25 cellular contexts compared by ENCODE assay signal in the genomic region with DNA sequence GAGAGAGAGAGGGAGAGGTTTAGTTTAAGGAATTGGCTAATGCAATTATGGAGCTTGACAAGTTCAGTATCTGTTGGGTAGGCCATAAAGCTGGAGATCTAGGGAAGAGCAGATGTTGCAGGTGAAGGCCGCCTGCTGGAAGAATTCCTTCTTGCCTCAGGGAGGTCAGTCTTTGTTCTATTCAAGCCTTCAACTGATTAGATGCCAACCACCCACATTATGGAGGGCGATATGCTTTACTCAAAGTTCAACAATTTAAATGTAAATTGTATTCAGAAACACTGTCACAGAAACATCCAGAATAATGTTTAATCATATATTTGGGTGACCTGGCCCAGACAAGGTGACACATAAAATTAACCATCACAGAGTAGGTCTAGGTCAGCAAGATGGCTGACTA. TPM values are rescaled to one million over a fixed set of nuclear protein-coding genes. Genes with fewer than 3 reads are reported as not detected.
DNase-seq lines count a peak whose midpoint lies in the region; ATAC-seq, FAIRE-seq and TF ChIP-seq lines count a peak whose summit lies in the region.
"Had no signal": no experiment of that assay in that cellular context is flagged by ENCODE, and none has a peak within 500 bp of the region (broad histone marks: within the 10 kb centered on the region; RNA-seq: fewer than 3 reads in every experiment).

No MANE protein-coding gene starts in this region.

- no peaks in the 10 kb centered on the region for H3K9me1 ChIP-seq in K562 (ENCODE audit: control insufficient read depth, insufficient read depth, low read length)

- H3K9me2 ChIP-seq in hepatocyte (replicated peaks; ENCODE audit: insufficient read depth): no peaks in the 10 kb centered on the region

- H4K8ac ChIP-seq in trophoblast cell (ENCODE audit: low read depth, low read length): no peak overlapping the region

- no peak overlapping the region for H4K12ac ChIP-seq in trophoblast cell (ENCODE audit: low read depth, low read length)

- no peak overlapping the region for H3K23ac ChIP-seq in trophoblast cell (ENCODE audit: low read length)

- H3K4ac ChIP-seq in trophoblast cell (ENCODE audit: low read depth, low read length): no peak overlapping the region

- TF ChIP-seq EP300 in K562 (IDR thresholded peaks at IDR 0.05; ENCODE audit: low read length): no peak

- POLR2A ChIA-PET in HEK293 (lab: Yijun Ruan, JAX) (no interaction called here), K562 (lab: Yijun Ruan, JAX) (interaction anchor here (0.6 to 0.8 kb wide), 2 partner anchors 15 to 41 kb away, joined by 3 read pairs; no protein-coding TSS in a partner anchor)

- WGBS in K562 (ENCODE audit: insufficient coverage, low coverage, missing lambda C conversion rate): 61% methylated on average over 2 of the region's 2 CpGs
- WGBS in trophoblast cell (ENCODE audit: extremely low coverage, insufficient coverage, insufficient read length): no CpG with 5 or more reads among the region's 2 CpGs
- 93% methylated on average over 2 of the region's 2 CpGs for WGBS in hepatocyte (ENCODE audit: low lambda C conversion rate, missing lambda C conversion rate)

- no peak overlapping the region for H2AFZ ChIP-seq in K562 (ENCODE audit: low read depth, low read length)
- H2AFZ ChIP-seq in trophoblast cell (ENCODE audit: insufficient read depth, low read length, poor library complexity): peak overlapping the region; percentile 3
- H2AFZ ChIP-seq in hepatocyte: no peak overlapping the region

- peak overlapping the region; percentile 86 for H2BK120ac ChIP-seq in trophoblast cell (ENCODE audit: insufficient read depth, low read length, poor library complexity)

- TF ChIP-seq RAD21 in K562 (CRISPR knock-in tag; conservative IDR thresholded peaks at IDR 0.05 in 1 of 2, IDR thresholded peaks at IDR 0.05 in 1 of 2): no peak

- H3K4me1 ChIP-seq in HEK293 (ENCODE audit: control insufficient read depth, insufficient read depth, low read length) (no peaks in the 10 kb centered on the region), K562 (replicated peaks in 1 of 2; ENCODE audit: control insufficient read depth in 2 of 2, insufficient read depth in 2 of 2, low read length in 2 of 2) (no peaks in the 10 kb centered on the region), trophoblast cell (ENCODE audit: control insufficient read depth in 1 of 2, insufficient read depth in 2 of 2, low read length in 2 of 2) (peaks cover 7 to 12% of the 10 kb centered on the region in 2 experiments), hepatocyte (ENCODE audit: insufficient read depth) (no peaks in the 10 kb centered on the region)
- H3K4me1 ChIP-seq: A549 had no signal

- no peak overlapping the region for H2BK5ac ChIP-seq in trophoblast cell (ENCODE audit: low read depth, low read length, poor library complexity)

- H2BK12ac ChIP-seq in trophoblast cell (ENCODE audit: low read length): peak overlapping the region; percentile 84

- H3K9ac ChIP-seq in K562 (ENCODE audit: insufficient read depth in 1 of 2, low read depth in 2 of 2, low read length in 2 of 2) (no peak overlapping the region), trophoblast cell (ENCODE audit: low read length) (no peak overlapping the region)
- H3K9ac ChIP-seq: BLaER1 treated with 17β-estradiol and CSF1 and Interleukin-3, amounts not matched to agents 10 nM and 100 nM had no signal

- DNase-seq in NCI-H82 treated with DMSO at 0.1 percent for 48 hours (lab: John Stamatoyannopoulos, UW; ENCODE audit: unreplicated experiment) (peak; percentile 40), K562 (ENCODE audit: extremely low read depth in 1 of 4, low spot score in 3 of 4) (no peak), trophoblast cell (peak in 1 of 2 donors; percentile 22), hepatic stellate cell (ENCODE audit: low spot score) (no peak), COLO829 (ENCODE audit: low spot score) (no peak), hepatocyte (ENCODE audit: low spot score) (no peak)
- DNase-seq: AML-193; CD4-positive, alpha-beta T cell; CD8-positive, alpha-beta T cell; COR-L47; DMS 273 treated with DMSO at 0.1 percent for 48 hours; DMS153; DMS53; DMS79; DND-41; EL; GDM1 had no signal

- no peaks in the 10 kb centered on the region for H3K36me3 ChIP-seq in HEK293 (ENCODE audit: control insufficient read depth in 2 of 2, insufficient read depth in 1 of 2, low read length in 2 of 2)
- no peaks in the 10 kb centered on the region for H3K36me3 ChIP-seq in K562 (ENCODE audit: control insufficient read depth, insufficient read depth, low read length)
- no peaks in the 10 kb centered on the region for H3K36me3 ChIP-seq in trophoblast cell (ENCODE audit: control insufficient read depth in 1 of 2, insufficient read depth in 2 of 2, low read length in 2 of 2)
- no peaks in the 10 kb centered on the region for H3K36me3 ChIP-seq in hepatocyte (replicated peaks; ENCODE audit: insufficient read depth, low read depth)
- H3K36me3 ChIP-seq: BLaER1 treated with 17β-estradiol and CSF1 and Interleukin-3, amounts not matched to agents 10 nM and 100 nM had no signal

- H3K79me2 ChIP-seq in K562 (ENCODE audit: control insufficient read depth, insufficient read depth, low read length): no peaks in the 10 kb centered on the region
- no peaks in the 10 kb centered on the region for H3K79me2 ChIP-seq in trophoblast cell (ENCODE audit: control insufficient read depth, insufficient read depth, low read length, poor library complexity)
- no peaks in the 10 kb centered on the region for H3K79me2 ChIP-seq in hepatocyte

- H3K27me3 ChIP-seq in K562 (ENCODE audit: control insufficient read depth in 2 of 2, insufficient read depth in 2 of 2, low read length in 2 of 2) (no peaks in the 10 kb centered on the region), trophoblast cell (ENCODE audit: insufficient read depth, low read length) (no peaks in the 10 kb centered on the region), hepatocyte (no peaks in the 10 kb centered on the region)
- H3K27me3 ChIP-seq: BLaER1 treated with 17β-estradiol and CSF1 and Interleukin-3, amounts not matched to agents 10 nM and 100 nM had no signal

- TF ChIP-seq POLR2A in K562 (conservative IDR thresholded peaks at IDR 0.05): no peak

- FAIRE-seq in K562 (lab: Jason Lieb, UNC): no peak
- FAIRE-seq: A549, GM12878, GM12892, GM18507 had no signal

- H4K91ac ChIP-seq in trophoblast cell (ENCODE audit: low read depth, low read length): peak overlapping the region; percentile 59

- in situ Hi-C loops in K562 (cut with MboI): no loop called here

- H3K4me2 ChIP-seq in K562 (ENCODE audit: insufficient read depth, low read length): no peak overlapping the region
- H3K4me2 ChIP-seq in trophoblast cell (ENCODE audit: low read length): no peak overlapping the region
- H3K4me2 ChIP-seq in hepatocyte: no peak overlapping the region
- H3K4me2 ChIP-seq: A549; BLaER1 treated with 17β-estradiol and CSF1 and Interleukin-3, amounts not matched to agents 10 nM and 100 nM had no signal

- intact Hi-C loops in K562 (cut with micrococcal nuclease): no loop called here

- no TSS peak for BruUV-seq in K562 (replicated peaks; lab: Mats Ljungman, UMichigan)

- no peak overlapping the region for H3K14ac ChIP-seq in trophoblast cell (ENCODE audit: low read length)

- CTCF ChIA-PET in HEK293 (lab: Yijun Ruan, JAX): interaction anchor here (0.6 kb wide), 1 partner anchor 34 kb away, joined by 3 read pairs; no protein-coding TSS in a partner anchor
- CTCF ChIA-PET in K562 (lab: Yijun Ruan, JAX; ENCODE audit: low intra/inter-chr PET ratio): no interaction called here

- no peak overlapping the region for H3K4me3 ChIP-seq in HEK293 (ENCODE audit: low read depth, low read length)
- H3K4me3 ChIP-seq in K562: no peak overlapping the region
- no peak overlapping the region for H3K4me3 ChIP-seq in trophoblast cell (ENCODE audit: low read depth, low read length)
- H3K4me3 ChIP-seq in hepatocyte: no peak overlapping the region
- H3K4me3 ChIP-seq: A549; BLaER1 treated with 17β-estradiol and CSF1 and Interleukin-3, amounts not matched to agents 10 nM and 100 nM; GM12878 had no signal

- H3K27ac ChIP-seq in HEK293 (ENCODE audit: extremely low read depth, low read depth, low read length): no peak overlapping the region
- no peak overlapping the region for H3K27ac ChIP-seq in K562 (ENCODE audit: extremely low read depth, low read depth, low read length)
- H3K27ac ChIP-seq in trophoblast cell (ENCODE audit: low read depth, low read length): no peak overlapping the region
- H3K27ac ChIP-seq in hepatocyte: no peak overlapping the region
- H3K27ac ChIP-seq: 22Rv1; A549; BLaER1 treated with 17β-estradiol and CSF1 and Interleukin-3, amounts not matched to agents 10 nM and 100 nM; C4-2B had no signal

- H4K20me1 ChIP-seq in K562 (replicated peaks; ENCODE audit: control insufficient read depth, insufficient read depth, low read length) (no peaks in the 10 kb centered on the region), hepatocyte (ENCODE audit: insufficient read depth, poor library complexity, severe bottlenecking) (no peaks in the 10 kb centered on the region)
- H4K20me1 ChIP-seq: BLaER1 treated with 17β-estradiol and CSF1 and Interleukin-3, amounts not matched to agents 10 nM and 100 nM had no signal

- H3K79me1 ChIP-seq in trophoblast cell (ENCODE audit: low read length): peaks cover 17% of the 10 kb centered on the region

- TF ChIP-seq CTCF in HEK293 (tag by site-specific recombination; IDR thresholded peaks at IDR 0.05) (no peak), K562 (IDR thresholded peaks at IDR 0.05 in 2 of 3, conservative IDR thresholded peaks at IDR 0.05 in 1 of 3; ENCODE audit: insufficient read depth in 2 of 3, low read depth in 1 of 3, low read length in 3 of 3) (no peak), hepatocyte (IDR thresholded peaks at IDR 0.05; ENCODE audit: poor library complexity) (no peak)

- H3K9me3 ChIP-seq in HEK293 (ENCODE audit: control insufficient read depth, insufficient read depth, low read depth, low read length) (no peaks in the 10 kb centered on the region), K562 (replicated peaks; ENCODE audit: control insufficient read depth, insufficient read depth, low read depth, low read length) (no peaks in the 10 kb centered on the region), trophoblast cell (ENCODE audit: insufficient read depth, low read depth, low read length) (no peaks in the 10 kb centered on the region), hepatocyte (ENCODE audit: low read depth) (peaks cover 3% of the 10 kb centered on the region)

- H3K18ac ChIP-seq in trophoblast cell (ENCODE audit: low read length): no peak overlapping the region

- no peak overlapping the region for H2AK5ac ChIP-seq in trophoblast cell (ENCODE audit: low read length)

- no peak for ATAC-seq in K562
- ATAC-seq: A549; CD8-positive, alpha-beta T cell; GM12878 had no signal

RNA-seq across cellular contexts. Expression of gene SSBP2, which starts 51.7 kb away (rescaled TPM):
- 60.8 and 64.6 TPM in 2 replicates for total RNA-seq in K562 (2011; cell fraction: chromatin; rRNA removed; ENCODE audit: low replicate concordance)
- total RNA-seq in K562 (2011; cell fraction: nucleolus; rRNA removed): 20.4 and 22.5 TPM in 2 replicates
- 30.7 and 41.1 TPM in 2 replicates for total RNA-seq in K562 (2011; cell fraction: nucleoplasm; rRNA removed)
- total RNA-seq in K562 (2014; rRNA removed) (22.3 and 30.2 TPM in 2 replicates), K562 (2014; rRNA removed; fragmentation: Illumina TruSeq; extraction: Trizol) (42.1 and 47.2 TPM in 2 replicates), K562 (2015; rRNA removed; fragmentation: Illumina TruSeq; extraction: Trizol) (37.7 and 39.9 TPM in 2 replicates), K562 (2021) (36.4 and 41.1 TPM in 2 replicates), hepatocyte (23.7 and 29.3 TPM in 2 replicates)
- polyA plus RNA-seq in K562 (2011; rRNA removed) (47.6 and 88.4 TPM in 2 replicates), K562 (2014; fragmentation: Illumina TruSeq; extraction: Trizol) (62.5 and 78.7 TPM in 2 replicates), K562 (2014; fragmentation: Nextera tagmentation; extraction: Ambion mirVana) (100 to 1,000 TPM in 1 of 2 experiments, 10 to 100 TPM in 1; 81.8 to 133 TPM), K562 (2014; rRNA removed) (35.1 and 44.6 TPM in 2 replicates), hepatocyte (47.7 and 48.2 TPM in 2 replicates)
- polyA plus RNA-seq in K562 (2011; cell fraction: cytosol; rRNA removed): 32.1 and 43.1 TPM in 2 replicates
- polyA plus RNA-seq in K562 (2011; cell fraction: nucleus; rRNA removed): 34.8 and 49.1 TPM in 2 replicates
- polyA plus RNA-seq in K562 (2012): 37.3 and 54.7 TPM in 2 replicates
- 42.0 and 53.6 TPM in 2 replicates for polyA minus RNA-seq in K562 (2011; rRNA and poly(A)+ RNA removed)
- polyA minus RNA-seq in K562 (2011; cell fraction: cytosol; rRNA and poly(A)+ RNA removed): 10.9 and 20.5 TPM in 2 replicates
- 24.2 and 28.5 TPM in 2 replicates for polyA minus RNA-seq in K562 (2011; cell fraction: nucleus; rRNA and poly(A)+ RNA removed)
- polyA plus RNA-seq in trophoblast cell (2013): 10.6 and 10.9 TPM in 2 replicates
